In genomic region chr3:105916767-105917166, GRCh38 we compare ENCODE assay signal across 9 cellular contexts.
"Had no signal": no experiment of that assay in that cellular context is flagged by ENCODE, and none has a peak within 500 bp of the region (broad histone marks: within the 10 kb centered on the region; RNA-seq: fewer than 3 reads in every experiment).

No MANE protein-coding gene starts in this region.

- H3K4me3 ChIP-seq: GM23338, HAP-1, K562 had no signal

- FAIRE-seq: H1, H54, K562 had no signal

- ATAC-seq: GM23338, HCT116, K562 had no signal

- H3K36me3 ChIP-seq: HAP-1 had no signal

- H3K9me3 ChIP-seq: HAP-1 had no signal

- DNase-seq: IMR-90, KG1 had no signal

- H3K4me1 ChIP-seq: HAP-1 had no signal

- H3K27ac ChIP-seq: HL-60 had no signal

- H2AFZ ChIP-seq: GM23338 had no signal

- H3K4me2 ChIP-seq: GM23338 had no signal
